Comparison of ENCODE assay signal across 1 cellular context in genomic region chr6:87793340-87793739, GRCh38.
TF ChIP-seq lines count a peak whose summit lies in the region.

No MANE protein-coding gene starts in this region.

TF ChIP-seq in Ishikawa, 13 proteins besides CTCF, POLR2A, EP300 and RAD21 (continued from another document):
- no peak for TF ChIP-seq REST (IDR thresholded peaks at IDR 0.05; ENCODE audit: low read depth)
- no peak for TF ChIP-seq USF1 (IDR thresholded peaks at IDR 0.05)
- TF ChIP-seq YY1 (IDR thresholded peaks at IDR 0.05; ENCODE audit: low read depth), result no peak
- no peak for TF ChIP-seq MAX (IDR thresholded peaks at IDR 0.05)
- TF ChIP-seq TAF1 (IDR thresholded peaks at IDR 0.05; ENCODE audit: low read depth), result no peak
- no peak for TF ChIP-seq TCF12 (IDR thresholded peaks at IDR 0.05; ENCODE audit: low read depth)
- TF ChIP-seq EGR1 (IDR thresholded peaks at IDR 0.05), result no peak
